26 cellular contexts compared by ENCODE assay signal in the genomic region with DNA sequence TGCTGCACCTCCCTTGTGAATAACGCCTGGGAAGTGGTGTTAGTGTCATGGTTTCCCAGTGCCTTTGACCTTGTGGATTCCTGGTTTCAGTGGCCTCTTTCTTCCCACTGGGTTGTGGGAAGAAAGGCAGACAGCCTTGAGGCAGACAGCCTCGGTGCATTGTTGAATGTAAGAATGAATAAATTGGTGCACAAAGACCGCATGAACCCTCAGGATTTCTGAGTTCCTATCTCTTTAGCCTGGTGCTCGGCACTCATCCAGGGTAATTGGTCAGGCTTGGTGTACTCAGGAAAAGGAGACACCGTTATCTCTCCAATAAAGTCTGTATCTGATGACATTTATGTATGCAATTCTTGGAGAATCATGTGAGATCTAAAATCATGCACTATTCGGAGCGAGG. TPM values are rescaled to one million over a fixed set of nuclear protein-coding genes. Genes with fewer than 3 reads are reported as not detected.
DNase-seq lines count a peak whose midpoint lies in the region; FAIRE-seq and TF ChIP-seq lines count a peak whose summit lies in the region.
"Had no signal": no experiment of that assay in that cellular context is flagged by ENCODE, and none has a peak within 500 bp of the region (broad histone marks: within the 10 kb centered on the region; RNA-seq: fewer than 3 reads in every experiment).

No MANE protein-coding gene starts in this region.

- H3K27ac ChIP-seq in ascending aorta (peak overlapping the region; percentile 95 to 97), endothelial cell of umbilical vein (ENCODE audit: insufficient read depth, low read depth, low read length) (no peak overlapping the region), parathyroid adenoma (no peak overlapping the region)
- H3K27ac ChIP-seq: RWPE1, uterus had no signal

- H2AFZ ChIP-seq in Loucy (ENCODE audit: low read length) (no peak overlapping the region), endothelial cell of umbilical vein (ENCODE audit: low read depth, low read length) (no peak overlapping the region), parathyroid adenoma (no peak overlapping the region)

- no peaks in the 10 kb centered on the region for H3K27me3 ChIP-seq in Loucy (ENCODE audit: insufficient read depth, low read length, poor library complexity, severe bottlenecking)
- no peaks in the 10 kb centered on the region for H3K27me3 ChIP-seq in ascending aorta
- no peaks in the 10 kb centered on the region for H3K27me3 ChIP-seq in endothelial cell of umbilical vein (ENCODE audit: control insufficient read depth in 2 of 2, insufficient read depth in 2 of 2, low read length in 2 of 2)
- H3K27me3 ChIP-seq in parathyroid adenoma (ENCODE audit: control insufficient read depth, insufficient read depth, low read length): no peaks in the 10 kb centered on the region
- H3K27me3 ChIP-seq: uterus had no signal

- peaks cover 44% of the 10 kb centered on the region for H3K4me1 ChIP-seq in Loucy (ENCODE audit: insufficient read depth, low read length, poor library complexity, severe bottlenecking)
- peaks cover 26 to 68% of the 10 kb centered on the region in 2 donors for H3K4me1 ChIP-seq in ascending aorta
- peaks cover 10% of the 10 kb centered on the region for H3K4me1 ChIP-seq in endothelial cell of umbilical vein (ENCODE audit: control insufficient read depth, extremely low read depth, insufficient read depth, low read length)
- peaks cover 9% of the 10 kb centered on the region for H3K4me1 ChIP-seq in parathyroid adenoma

- H3K9me1 ChIP-seq in endothelial cell of umbilical vein (replicated peaks; ENCODE audit: control insufficient read depth, extremely low read depth, insufficient read depth, low read length): no peaks in the 10 kb centered on the region

- H3K79me2 ChIP-seq in Loucy (ENCODE audit: insufficient read depth, low read length) (peaks cover 65% of the 10 kb centered on the region), endothelial cell of umbilical vein (ENCODE audit: control insufficient read depth, insufficient read depth, low read length) (peaks cover 15% of the 10 kb centered on the region), parathyroid adenoma (peaks cover 49% of the 10 kb centered on the region)

- H4K20me1 ChIP-seq in Loucy (ENCODE audit: insufficient read depth, low read length, poor library complexity, severe bottlenecking): peaks cover 40% of the 10 kb centered on the region
- H4K20me1 ChIP-seq in endothelial cell of umbilical vein (replicated peaks; ENCODE audit: control insufficient read depth, extremely low read depth, insufficient read depth, low read length): no peaks in the 10 kb centered on the region

- POLR2A ChIA-PET in endothelial cell of umbilical vein (lab: Charles Lee): no interaction called here

- no peak overlapping the region for H3K9ac ChIP-seq in Loucy (ENCODE audit: low read depth, low read length, poor library complexity, severe bottlenecking)
- no peak overlapping the region for H3K9ac ChIP-seq in endothelial cell of umbilical vein (replicated peaks; ENCODE audit: extremely low read depth, insufficient read depth, low read length)
- no peak overlapping the region for H3K9ac ChIP-seq in parathyroid adenoma

- BruUV-seq in endothelial cell of umbilical vein (replicated peaks; lab: Mats Ljungman, UMichigan): no TSS peak

- CTCF ChIA-PET in endothelial cell of umbilical vein (lab: Charles Lee): interaction anchor here (0.9 kb wide), 1 partner anchor 34 kb away, joined by 3 read pairs; no protein-coding TSS in a partner anchor

- H3K4me3 ChIP-seq in Loucy (ENCODE audit: low read length, poor library complexity, severe bottlenecking): no peak overlapping the region
- H3K4me3 ChIP-seq in ascending aorta: peak overlapping the region in 1 of 2 donors; percentile 3
- no peak overlapping the region for H3K4me3 ChIP-seq in endothelial cell of umbilical vein (replicated peaks in 1 of 3; ENCODE audit: insufficient read depth in 1 of 3, low read depth in 1 of 3, low read length in 3 of 3)
- H3K4me3 ChIP-seq in parathyroid adenoma (ENCODE audit: low read depth, low read length): no peak overlapping the region
- no peak overlapping the region for H3K4me3 ChIP-seq in lower leg skin (ENCODE audit: low read depth, poor library complexity, severe bottlenecking)
- H3K4me3 ChIP-seq: uterus had no signal

- dilution Hi-C loops in endothelial cell of umbilical vein (cut with MboI; ENCODE audit: extremely low pct_ligation_motif_present, low sequenced_read_pairs): no loop called here

- no peak for DNase-seq in ascending aorta (ENCODE audit: low spot score in 2 of 2)
- DNase-seq in endothelial cell of umbilical vein (ENCODE audit: low read depth, low spot score): no peak
- no peak for DNase-seq in SHP77 (lab: John Stamatoyannopoulos, UW)
- DNase-seq in lower leg skin (ENCODE audit: low spot score in 2 of 2): no peak
- no peak for DNase-seq in NK-92 (lab: John Stamatoyannopoulos, UW; ENCODE audit: unreplicated experiment)
- DNase-seq: activated CD4-positive, CD25-positive, alpha-beta regulatory T cell; activated CD8-positive, alpha-beta T cell treated with anti-CD3 and anti-CD28 coated beads for 36 hours; activated T-cell treated with anti-CD3 and anti-CD28 coated beads for 4 hours; amygdala; cerebellar nuclear complex; effector CD4-positive, alpha-beta T cell; HCEC 1CT; Karpas-422; kidney glomerular epithelial cell; naive thymus-derived CD4-positive, alpha-beta T cell; NCI-H187 treated with DMSO at 0.1 percent for 48 hours; substantia nigra; uterus had no signal

- H3F3A ChIP-seq in Loucy (ENCODE audit: low read depth): no peaks in the 10 kb centered on the region

- TF ChIP-seq CTCF in Loucy (conservative IDR thresholded peaks at IDR 0.05; ENCODE audit: low read length): no peak
- TF ChIP-seq CTCF in ascending aorta (IDR thresholded peaks at IDR 0.05): no peak
- TF ChIP-seq CTCF in endothelial cell of umbilical vein (IDR thresholded peaks at IDR 0.05; ENCODE audit: extremely low read depth in 1 of 2, insufficient read depth in 1 of 2, low read depth in 1 of 2, low read length in 2 of 2): no peak
- no peak for TF ChIP-seq CTCF in parathyroid adenoma (IDR thresholded peaks at IDR 0.05)
- TF ChIP-seq CTCF in lower leg skin (IDR thresholded peaks at IDR 0.05): no peak

- peak; percentile 48 for FAIRE-seq in endothelial cell of umbilical vein (lab: Jason Lieb, UNC)
- FAIRE-seq: GM18507 had no signal

- H3K9me3 ChIP-seq in Loucy (ENCODE audit: insufficient read depth, low read depth, low read length) (no peaks in the 10 kb centered on the region), ascending aorta (no peaks in the 10 kb centered on the region), endothelial cell of umbilical vein (replicated peaks; ENCODE audit: control insufficient read depth, insufficient read depth, low read length) (no peaks in the 10 kb centered on the region), parathyroid adenoma (ENCODE audit: control insufficient read depth, low read length) (no peaks in the 10 kb centered on the region)
- H3K9me3 ChIP-seq: uterus had no signal

- TF ChIP-seq POLR2A in endothelial cell of umbilical vein (IDR thresholded peaks at IDR 0.05; ENCODE audit: low read depth, low read length) (no peak), lower leg skin (IDR thresholded peaks at IDR 0.05) (no peak)

- intact Hi-C loops in ascending aorta (cut with DNase I) (no loop called here), endothelial cell of umbilical vein (cut with micrococcal nuclease) (no loop called here), lower leg skin (cut with DNase I; ENCODE audit: low total_unique reads) (no loop called here)

- H3K4me2 ChIP-seq in Loucy (ENCODE audit: low read depth, low read length, poor library complexity, severe bottlenecking): peak overlapping the region; percentile 35
- H3K4me2 ChIP-seq in endothelial cell of umbilical vein (ENCODE audit: insufficient read depth, low read length): no peak overlapping the region
- H3K4me2 ChIP-seq in parathyroid adenoma (ENCODE audit: low read length): peak overlapping the region; percentile 33

- no peaks in the 10 kb centered on the region for H3K9me2 ChIP-seq in Loucy (replicated peaks; ENCODE audit: low read depth, low read length)

- H3K36me3 ChIP-seq in Loucy (ENCODE audit: insufficient read depth, low read length): peaks cover 2% of the 10 kb centered on the region; the same call in 1 of the 2 replicates
- H3K36me3 ChIP-seq in ascending aorta: peaks cover 0 to 5% of the 10 kb centered on the region in 2 donors
- H3K36me3 ChIP-seq in endothelial cell of umbilical vein (ENCODE audit: control insufficient read depth in 2 of 2, extremely low read depth in 1 of 2, insufficient read depth in 2 of 2, low read length in 2 of 2): peaks cover 0 to 5% of the 10 kb centered on the region in 2 experiments
- no peaks in the 10 kb centered on the region for H3K36me3 ChIP-seq in parathyroid adenoma (ENCODE audit: control insufficient read depth, insufficient read depth, low read length)
- H3K36me3 ChIP-seq: uterus had no signal

- WGBS in lower leg skin, 2 donors: 71 to 72% methylated on average over 7 of the region's 7 CpGs

TF ChIP-seq in endothelial cell of umbilical vein, 7 proteins besides CTCF, POLR2A, EP300 and RAD21 (continues in another document):
- TF ChIP-seq EZH2 (IDR thresholded peaks at IDR 0.05; ENCODE audit: borderline replicate concordance, low read depth, low read length, severe bottlenecking) (no peak), GATA2 (IDR thresholded peaks at IDR 0.05; ENCODE audit: insufficient read depth, insufficient read length, low read depth, low read length) (no peak)

RNA-seq across cellular contexts. Expression of a gene that starts 5.1 kb away (rescaled TPM):
- total RNA-seq in ascending aorta (34.4 TPM), endothelial cell of umbilical vein (35.3 and 36.9 TPM in 2 replicates), lower leg skin (10 to 100 TPM in 3 of 4 donors, 1 to 10 TPM in 1; 7.0 to 24.3 (median 19.9) TPM)
- 28.4 and 48.0 TPM in 2 replicates for polyA plus RNA-seq in endothelial cell of umbilical vein
- 13.6 and 17.0 TPM in 2 replicates for polyA plus RNA-seq in endothelial cell of umbilical vein (2011; cell fraction: cytosol; rRNA removed)
- 12.8 and 18.7 TPM in 2 replicates for polyA plus RNA-seq in endothelial cell of umbilical vein (2011; cell fraction: nucleus; rRNA removed)
- polyA plus RNA-seq in endothelial cell of umbilical vein (2012): 13.8 and 15.2 TPM in 2 replicates
- 17.2 and 19.7 TPM in 2 replicates for polyA minus RNA-seq in endothelial cell of umbilical vein
- polyA minus RNA-seq in endothelial cell of umbilical vein (2011; cell fraction: cytosol; rRNA and poly(A)+ RNA removed): 6.8 TPM
- polyA minus RNA-seq in endothelial cell of umbilical vein (2011; cell fraction: nucleus; rRNA and poly(A)+ RNA removed): 18.1 and 18.5 TPM in 2 replicates

RNA-seq across cellular contexts. Expression of a gene that starts 59.6 kb away (rescaled TPM):
- total RNA-seq in ascending aorta: not detected
- not detected in 2 replicates for total RNA-seq in endothelial cell of umbilical vein
- 0.11 TPM in 1 of 2 replicates, not detected in the other for polyA plus RNA-seq in endothelial cell of umbilical vein
- not detected in 2 replicates for polyA plus RNA-seq in endothelial cell of umbilical vein (2011; cell fraction: cytosol; rRNA removed)
- not detected in 2 replicates for polyA plus RNA-seq in endothelial cell of umbilical vein (2011; cell fraction: nucleus; rRNA removed)
- polyA plus RNA-seq in endothelial cell of umbilical vein (2012): not detected in 2 replicates
- polyA minus RNA-seq in endothelial cell of umbilical vein: not detected in 2 replicates
- polyA minus RNA-seq in endothelial cell of umbilical vein (2011; cell fraction: cytosol; rRNA and poly(A)+ RNA removed): not detected
- 0.43 TPM in 1 of 2 replicates, not detected in the other for polyA minus RNA-seq in endothelial cell of umbilical vein (2011; cell fraction: nucleus; rRNA and poly(A)+ RNA removed)
- total RNA-seq in lower leg skin: not detected
- total RNA-seq: activated CD8-positive, alpha-beta T cell treated with anti-CD3 and anti-CD28 coated beads for 36 hours; esophagus mucosa; G401; HT1080; naive thymus-derived CD4-positive, alpha-beta T cell had no signal
- polyA plus RNA-seq: CD14-positive monocyte; naive thymus-derived CD4-positive, alpha-beta T cell had no signal

Comparison
In these comparisons a context has a peak if more than half of its experiments do, and no peak if none do; other contexts are left out.
1. H3K27ac ChIP-seq: peak in ascending aorta (2 of 2); none in endothelial cell of umbilical vein (single experiment) and parathyroid adenoma (single experiment).